ENCODE assay signal across 17 cellular contexts in the genomic region with DNA sequence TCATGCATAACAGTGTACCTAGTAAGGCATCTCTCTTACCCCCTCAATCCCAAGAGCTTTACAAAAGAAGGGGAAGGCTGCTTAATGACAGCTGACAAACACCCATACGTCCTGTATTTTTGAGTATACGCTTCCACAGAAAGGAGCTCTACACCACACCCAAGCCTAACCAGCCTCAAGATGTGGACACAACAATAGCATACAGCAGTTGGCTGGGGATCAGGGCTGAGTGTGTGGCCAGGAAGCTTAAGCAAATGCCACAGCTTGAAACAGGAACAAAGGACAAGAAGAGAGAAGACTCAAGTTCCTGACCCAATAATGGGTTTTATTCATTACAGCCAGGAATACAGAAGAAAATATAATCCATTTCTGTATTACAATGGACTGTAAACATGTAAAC. TPM values are rescaled to one million over a fixed set of nuclear protein-coding genes. Genes with fewer than 3 reads are reported as not detected.
DNase-seq lines count a peak whose midpoint lies in the region; ATAC-seq and TF ChIP-seq lines count a peak whose summit lies in the region.
"Had no signal": no experiment of that assay in that cellular context is flagged by ENCODE, and none has a peak within 500 bp of the region (broad histone marks: within the 10 kb centered on the region; RNA-seq: fewer than 3 reads in every experiment).

No MANE protein-coding gene starts in this region.

- H2BK120ac ChIP-seq in mesendoderm (ENCODE audit: low read depth, low read length), result no peak overlapping the region

- TF ChIP-seq CTCF in psoas muscle (IDR thresholded peaks at IDR 0.05) (no peak), GM20000 (IDR thresholded peaks at IDR 0.05; ENCODE audit: extremely low read depth, missing control alignments) (no peak)

- H3K27ac ChIP-seq in psoas muscle, result peak overlapping the region; percentile 10
- H3K27ac ChIP-seq in mesendoderm (ENCODE audit: low read depth, low read length), result no peak overlapping the region
- H3K27ac ChIP-seq: hepatocyte had no signal

- H2AK5ac ChIP-seq in mesendoderm (ENCODE audit: low read length), result no peak overlapping the region

- H3K56ac ChIP-seq in mesendoderm (ENCODE audit: low read length), result no peak overlapping the region

- no peak overlapping the region for H3K4me2 ChIP-seq in mesendoderm (ENCODE audit: low read length)
- H3K4me2 ChIP-seq: hepatocyte had no signal

- H3K4ac ChIP-seq in mesendoderm (ENCODE audit: low read depth, low read length), result no peak overlapping the region

- peaks cover 2% of the 10 kb centered on the region for H3K79me2 ChIP-seq in mesendoderm (ENCODE audit: control insufficient read depth, insufficient read depth, low read length)

- H3K36me3 ChIP-seq in psoas muscle (ENCODE audit: insufficient read depth in 1 of 2, low read depth in 1 of 2) (peaks cover 11 to 53% of the 10 kb centered on the region in 2 donors), mesendoderm (ENCODE audit: control insufficient read depth, insufficient read depth, low read length) (peaks cover 2% of the 10 kb centered on the region)

- no peak overlapping the region for H2BK5ac ChIP-seq in mesendoderm (ENCODE audit: low read length)

- no peaks in the 10 kb centered on the region for H3K9me3 ChIP-seq in psoas muscle

- no peak overlapping the region for H2BK15ac ChIP-seq in mesendoderm (replicated peaks; ENCODE audit: low read depth)

- peak; percentile 71 for DNase-seq in GF-D8 (lab: John Stamatoyannopoulos, UW)
- peak; percentile 14 for DNase-seq in SK-MEL-5 (ENCODE audit: low read depth, low spot score)
- peak; percentile 44 for DNase-seq in left ventricle myocardium superior
- DNase-seq in psoas muscle, result peak in 1 of 2 donors; percentile 19
- DNase-seq in activated CD4-positive, alpha-beta T cell treated with anti-CD3 and anti-CD28 coated beads for 48 hours, result no peak
- no peak for DNase-seq in GM20000 (ENCODE audit: low spot score)
- DNase-seq in mesendoderm, result no peak
- DNase-seq: activated CD4-positive, alpha-beta T cell treated with anti-CD3 and anti-CD28 coated beads for 36 hours; activated T-cell treated with anti-CD3 and anti-CD28 coated beads for 4 hours; central memory CD4-positive, alpha-beta T cell; NCI-H1092; SW 1271 had no signal

- peaks cover 6% of the 10 kb centered on the region for H3K79me1 ChIP-seq in mesendoderm (ENCODE audit: low read length)

- H3K4me3 ChIP-seq in psoas muscle (no peak overlapping the region), mesendoderm (ENCODE audit: low read length) (no peak overlapping the region)
- H3K4me3 ChIP-seq: hepatocyte had no signal

- no peak overlapping the region for H3K9ac ChIP-seq in mesendoderm (ENCODE audit: low read length)

- 68 to 88% (median 70%) methylated on average over 2 of the region's 2 CpGs for WGBS in psoas muscle, 3 donors
- no CpG with 5 or more reads among the region's 2 CpGs for WGBS in mesendoderm (ENCODE audit: extremely low coverage, insufficient coverage, low lambda C conversion rate)

- no peak overlapping the region for H3K18ac ChIP-seq in mesendoderm (ENCODE audit: low read length)

- H4K5ac ChIP-seq in mesendoderm (ENCODE audit: low read length), result no peak overlapping the region

- ATAC-seq in left ventricle myocardium superior (peak; percentile 83), psoas muscle (no peak), GM19328 (IDR thresholded peaks at IDR 0.05; ENCODE audit: unreplicated experiment) (no peak)
- ATAC-seq: activated CD4-positive, alpha-beta T cell treated with anti-CD3 and anti-CD28 coated beads for 36 hours had no signal

- intact Hi-C loops in left ventricle myocardium superior (cut with micrococcal nuclease), result no loop called here
- intact Hi-C loops in psoas muscle (cut with DNase I), result no loop called here

- H3K27me3 ChIP-seq in psoas muscle (ENCODE audit: insufficient read depth in 3 of 3, low read length in 2 of 3), result no peaks in the 10 kb centered on the region
- no peaks in the 10 kb centered on the region for H3K27me3 ChIP-seq in mesendoderm (ENCODE audit: insufficient read depth, low read length, poor library complexity)
- H3K27me3 ChIP-seq: hepatocyte had no signal

- no peak overlapping the region for H3K23ac ChIP-seq in mesendoderm (ENCODE audit: low read length)

- H3K4me1 ChIP-seq in psoas muscle (peaks cover 19% of the 10 kb centered on the region), mesendoderm (ENCODE audit: control insufficient read depth, low read depth, low read length) (no peaks in the 10 kb centered on the region)

- in situ Hi-C loops in SK-MEL-5 (cut with HindIII; ENCODE audit: low pct_unique_long_range_greater_than_20kb, low sequenced_read_pairs), result no loop called here

- no peak overlapping the region for H4K8ac ChIP-seq in mesendoderm (ENCODE audit: low read depth, low read length)

RNA-seq across cellular contexts. Expression of a gene that starts 6.9 kb away (rescaled TPM):
- 143 and 164 TPM in 2 replicates for total RNA-seq in SK-MEL-5 (2014; rRNA removed; shearing (Covaris generic))
- polyA plus RNA-seq in SK-MEL-5 (2015; cell fraction: cytosol; rRNA removed), result 149 and 172 TPM in 2 replicates
- polyA plus RNA-seq in SK-MEL-5 (2015; cell fraction: nucleus; rRNA removed), result 129 and 169 TPM in 2 replicates
- total RNA-seq in left ventricle myocardium superior (64.4 TPM), psoas muscle (10 to 100 TPM; 38.1 to 53.1 (median 46.8) TPM)
- polyA plus RNA-seq in psoas muscle, result 10 to 100 TPM; 32.1 to 55.4 (median 47.4) TPM
- polyA plus RNA-seq in mesendoderm (2013, experiment 1 of 2), result 33.3 TPM
- polyA plus RNA-seq in mesendoderm (2013, experiment 2 of 2), result 32.7 TPM

RNA-seq across cellular contexts. Expression of a gene that starts 29.2 kb away (rescaled TPM):
- total RNA-seq in SK-MEL-5 (2014; rRNA removed; shearing (Covaris generic)), result not detected in 2 replicates
- not detected in 2 replicates for polyA plus RNA-seq in SK-MEL-5 (2015; cell fraction: cytosol; rRNA removed)
- polyA plus RNA-seq in SK-MEL-5 (2015; cell fraction: nucleus; rRNA removed), result not detected in 2 replicates
- total RNA-seq in left ventricle myocardium superior, result not detected
- not detected for total RNA-seq in psoas muscle
- not detected for polyA plus RNA-seq in psoas muscle
- polyA plus RNA-seq in mesendoderm (2013, experiment 1 of 2), result not detected
- polyA plus RNA-seq in mesendoderm (2013, experiment 2 of 2), result not detected
- total RNA-seq: activated CD4-positive, alpha-beta T cell treated with anti-CD3 and anti-CD28 coated beads for 36 hours; endothelial cell of umbilical vein; hepatocyte; liver; temporal lobe had no signal
- polyA plus RNA-seq: endothelial cell of umbilical vein, hepatocyte, liver had no signal

RNA-seq across cellular contexts. Expression of a gene that starts 48.9 kb away (rescaled TPM):
- 0.24 TPM in 1 of 2 replicates, not detected in the other for total RNA-seq in SK-MEL-5 (2014; rRNA removed; shearing (Covaris generic))
- 0.21 TPM in 1 of 2 replicates, not detected in the other for polyA plus RNA-seq in SK-MEL-5 (2015; cell fraction: cytosol; rRNA removed)
- polyA plus RNA-seq in SK-MEL-5 (2015; cell fraction: nucleus; rRNA removed), result 1.8 and 2.7 TPM in 2 replicates
- total RNA-seq in left ventricle myocardium superior, result 1.5 TPM
- under 1 TPM; 0.13 to 0.62 (median 0.16) TPM for total RNA-seq in psoas muscle
- polyA plus RNA-seq in psoas muscle, result under 1 TPM; 0.15 to 0.81 (median 0.34) TPM
- polyA plus RNA-seq in mesendoderm (2013, experiment 1 of 2), result 0.03 TPM
- 0.01 TPM for polyA plus RNA-seq in mesendoderm (2013, experiment 2 of 2)
- total RNA-seq: endothelial cell of umbilical vein had no signal

Comparison
In these comparisons a context has a peak if more than half of its experiments do, and no peak if none do; other contexts are left out.
1. DNase-seq: peak in GF-D8 (single experiment), SK-MEL-5 (single experiment) and left ventricle myocardium superior (single experiment); none in activated CD4-positive, alpha-beta T cell treated with anti-CD3 and anti-CD28 coated beads for 48 hours (single experiment), GM20000 (single experiment) and mesendoderm (single experiment).